28 cellular contexts compared by ENCODE assay signal in the genomic region with DNA sequence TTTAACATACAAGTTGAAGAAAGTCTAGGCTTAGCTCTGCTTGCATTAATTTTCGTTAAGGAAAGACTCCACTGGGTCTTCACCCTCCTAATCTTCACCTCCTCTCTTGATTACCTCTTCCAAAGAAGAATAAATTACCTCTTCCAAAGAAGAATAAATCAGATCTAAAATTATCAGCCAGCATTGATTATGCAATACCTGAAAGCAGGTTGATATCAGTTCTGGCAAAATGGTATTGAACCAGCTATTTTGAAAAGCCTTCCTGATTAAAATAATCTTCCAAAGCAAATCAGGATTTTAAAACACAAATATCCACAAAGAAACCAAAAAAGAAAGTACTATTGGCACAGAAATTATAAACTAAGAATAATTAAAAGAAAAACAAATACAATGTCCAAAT. TPM values are rescaled to one million over a fixed set of nuclear protein-coding genes. Genes with fewer than 3 reads are reported as not detected.
DNase-seq lines count a peak whose midpoint lies in the region; ATAC-seq, FAIRE-seq and TF ChIP-seq lines count a peak whose summit lies in the region.
"Had no signal": no experiment of that assay in that cellular context is flagged by ENCODE, and none has a peak within 500 bp of the region (broad histone marks: within the 10 kb centered on the region; RNA-seq: fewer than 3 reads in every experiment).

No MANE protein-coding gene starts in this region.

- H3K9me3 ChIP-seq in IMR-90 (ENCODE audit: control insufficient read depth, insufficient read depth, low read length) (no peaks in the 10 kb centered on the region), SK-N-MC (ENCODE audit: low read depth, low read length) (no peaks in the 10 kb centered on the region; the same call in 1 of the 2 replicates), H1 (ENCODE audit: insufficient read depth in 2 of 2, low read depth in 1 of 2, low read length in 1 of 2) (no peaks in the 10 kb centered on the region)
- H3K9me3 ChIP-seq: BE2C, BLaER1 had no signal

- DNase-seq in IMR-90 (no peak), SK-N-MC (ENCODE audit: low read depth, low spot score) (no peak), H1 (ENCODE audit: low read depth in 1 of 2, low spot score in 2 of 2) (no peak), posterior vena cava (ENCODE audit: low spot score) (no peak), urothelium cell line (ENCODE audit: low spot score) (no peak)
- DNase-seq: 8988T; ACHN; BE2C; C1 segment of cervical spinal cord; CD4-positive, alpha-beta memory T cell; CD4-positive, CD25-positive, alpha-beta regulatory T cell; CD8-positive, alpha-beta memory T cell; COR-L47; DMS 273 treated with DMSO at 0.1 percent for 48 hours; DMS153; DMS53; DMS79; DND-41; EL; GDM1 had no signal

- H2AFZ ChIP-seq in IMR-90 (replicated peaks; ENCODE audit: low read length, poor library complexity) (no peak overlapping the region), H1 (ENCODE audit: low read length) (no peak overlapping the region)

- H2BK5ac ChIP-seq in IMR-90 (ENCODE audit: low read depth, low read length, poor library complexity, severe bottlenecking) (no peak overlapping the region), H1 (ENCODE audit: low read depth, low read length) (no peak overlapping the region)

- no peak overlapping the region for H3K23ac ChIP-seq in IMR-90 (ENCODE audit: low read depth, low read length)
- H3K23ac ChIP-seq in H1 (ENCODE audit: insufficient read length) = no peak overlapping the region

- H2AK9ac ChIP-seq in IMR-90 (replicated peaks; ENCODE audit: low read depth, low read length, poor library complexity) = no peak overlapping the region

- TF ChIP-seq RAD21 in IMR-90 (IDR thresholded peaks at IDR 0.05; ENCODE audit: low read length) (no peak), H1 (IDR thresholded peaks at IDR 0.05 in 1 of 2, conservative IDR thresholded peaks at IDR 0.05 in 1 of 2; ENCODE audit: low read depth in 2 of 2, low read length in 2 of 2) (no peak)

- CTCF ChIA-PET in IMR-90 (lab: Yijun Ruan, JAX) (interaction anchor here (1.0 to 1.1 kb wide), 2 partner anchors 10 to 130 kb away, joined by 3 to 4 read pairs; no protein-coding TSS in a partner anchor), H1 (lab: Charles Lee; ENCODE audit: partially characterized antibody) (no interaction called here)

- H3K56ac ChIP-seq in IMR-90 (ENCODE audit: extremely low read depth, insufficient read depth, low read length) = no peak overlapping the region
- H3K56ac ChIP-seq in H1 (replicated peaks; ENCODE audit: insufficient read length, low read depth, low read length) = no peak overlapping the region

- in situ Hi-C loops in IMR-90 (cut with MboI; ENCODE audit: low sequenced_read_pairs) = no loop called here

- no peaks in the 10 kb centered on the region for H3K79me2 ChIP-seq in H1 (ENCODE audit: control insufficient read depth in 1 of 2, insufficient read depth in 2 of 2, low read length in 2 of 2)

- intact Hi-C loops in IMR-90 (cut with micrococcal nuclease) = no loop called here
- intact Hi-C loops in posterior vena cava (cut with DNase I) = no loop called here

- no peaks in the 10 kb centered on the region for H3K4me1 ChIP-seq in IMR-90 (ENCODE audit: control insufficient read depth, insufficient read depth, low read length)
- no peaks in the 10 kb centered on the region for H3K4me1 ChIP-seq in H1 (replicated peaks in 1 of 4; ENCODE audit: control insufficient read depth in 3 of 4, insufficient read depth in 4 of 4, low read length in 3 of 4)
- H3K4me1 ChIP-seq: BE2C, BLaER1 had no signal

- H3K4ac ChIP-seq in IMR-90 (ENCODE audit: low read depth, low read length) (no peak overlapping the region), H1 (replicated peaks; ENCODE audit: insufficient read length, low read depth, low read length) (no peak overlapping the region)

- no peak overlapping the region for H2BK12ac ChIP-seq in H1 (ENCODE audit: low read depth, low read length)

- POLR2A ChIA-PET in IMR-90 (lab: Charles Lee; ENCODE audit: unreplicated experiment) = no interaction called here
- POLR2A ChIA-PET in H1 (lab: Charles Lee; ENCODE audit: partially characterized antibody) = no interaction called here

- FAIRE-seq in H1 (lab: Jason Lieb, UNC) (no peak), urothelium cell line (lab: Jason Lieb, UNC) (no peak)
- FAIRE-seq: GM12878, GM12892, GM18507 had no signal

- no peak overlapping the region for H3K14ac ChIP-seq in IMR-90 (replicated peaks; ENCODE audit: low read depth, low read length)
- no peak overlapping the region for H3K14ac ChIP-seq in H1 (ENCODE audit: insufficient read length)

- H3K4me3 ChIP-seq in IMR-90 (ENCODE audit: insufficient read depth, low read depth, low read length) = no peak overlapping the region
- H3K4me3 ChIP-seq in SK-N-MC = no peak overlapping the region
- H3K4me3 ChIP-seq in H1 (ENCODE audit: extremely low read depth in 1 of 4, insufficient read depth in 2 of 4, low read depth in 3 of 4, low read length in 4 of 4) = no peak overlapping the region
- H3K4me3 ChIP-seq: BLaER1, GM12878 had no signal

- H3K18ac ChIP-seq in IMR-90 (ENCODE audit: low read depth, low read length) (no peak overlapping the region), H1 (ENCODE audit: extremely low read depth, low read length) (no peak overlapping the region)

- H3K4me2 ChIP-seq in IMR-90 (ENCODE audit: low read depth, low read length) = no peak overlapping the region
- H3K4me2 ChIP-seq in H1 (ENCODE audit: insufficient read depth in 1 of 2, low read depth in 2 of 2, low read length in 2 of 2) = no peak overlapping the region
- H3K4me2 ChIP-seq: BLaER1 had no signal

- H3K36me3 ChIP-seq in IMR-90 (ENCODE audit: control insufficient read depth, insufficient read depth, low read length) = no peaks in the 10 kb centered on the region
- no peaks in the 10 kb centered on the region for H3K36me3 ChIP-seq in SK-N-MC (ENCODE audit: insufficient read depth, low read length)
- no peaks in the 10 kb centered on the region for H3K36me3 ChIP-seq in H1 (ENCODE audit: control insufficient read depth in 2 of 4, insufficient read depth in 4 of 4, low read length in 3 of 4)
- H3K36me3 ChIP-seq: BE2C, BLaER1 had no signal

- H4K5ac ChIP-seq in IMR-90 (ENCODE audit: low read depth, low read length) (no peak overlapping the region), H1 (ENCODE audit: insufficient read length, low read depth, low read length) (no peak overlapping the region)

- no peak overlapping the region for H4K91ac ChIP-seq in IMR-90 (ENCODE audit: insufficient read depth, low read depth, low read length)
- H4K91ac ChIP-seq in H1 (replicated peaks; ENCODE audit: insufficient read length, low read length) = no peak overlapping the region

- TF ChIP-seq POLR2A in IMR-90 (IDR thresholded peaks at IDR 0.05; ENCODE audit: low read depth, low read length) = no peak
- no peak for TF ChIP-seq POLR2A in H1 (IDR thresholded peaks at IDR 0.05; ENCODE audit: control extremely low read depth in 1 of 2, low read depth in 2 of 2, low read length in 2 of 2)

- H2BK20ac ChIP-seq in IMR-90 (ENCODE audit: low read depth, low read length) (no peak overlapping the region), H1 (ENCODE audit: low read length) (no peak overlapping the region)

- peaks cover 6% of the 10 kb centered on the region for H3K27me3 ChIP-seq in IMR-90 (ENCODE audit: control insufficient read depth, insufficient read depth, low read length)
- no peaks in the 10 kb centered on the region for H3K27me3 ChIP-seq in H1 (replicated peaks in 1 of 4; ENCODE audit: control insufficient read depth in 3 of 4, extremely low read depth in 1 of 4, insufficient read depth in 3 of 4, low read length in 3 of 4)
- H3K27me3 ChIP-seq: BE2C, BLaER1 had no signal

- H3K9me1 ChIP-seq in IMR-90 (ENCODE audit: insufficient read depth, low read length) = no peaks in the 10 kb centered on the region

- no peak for TF ChIP-seq EP300 in H1 (IDR thresholded peaks at IDR 0.05; ENCODE audit: borderline replicate concordance in 1 of 2, low read depth in 2 of 2, low read length in 2 of 2)

- no CpG with 5 or more reads among the region's 1 CpG for WGBS in IMR-90 (ENCODE audit: extremely low coverage in 2 of 2, insufficient read length in 1 of 2), 2 experiments
- WGBS in H1 (ENCODE audit: extremely low coverage in 1 of 2, insufficient coverage in 1 of 2, insufficient read length in 1 of 2, insufficient replicate concordance in 2 of 2, low coverage in 1 of 2, low lambda C conversion rate in 2 of 2, missing lambda C conversion rate in 1 of 2), 2 experiments = 95% methylated on average over 1 of the region's 1 CpG; no CpG with 5 or more reads in 1 of the 2 experiments

- H2BK15ac ChIP-seq in IMR-90 (ENCODE audit: low read depth, low read length) (no peak overlapping the region), H1 (ENCODE audit: low read length) (no peak overlapping the region)

- dilution Hi-C loops in IMR-90 (cut with HindIII; ENCODE audit: low sequenced_read_pairs, unreplicated experiment) = no loop called here

- H4K8ac ChIP-seq in IMR-90 (ENCODE audit: low read depth in 2 of 2, low read length in 2 of 2) (no peak overlapping the region), H1 (ENCODE audit: extremely low read depth, insufficient read depth, low read length) (no peak overlapping the region)

- TF ChIP-seq CTCF in IMR-90 (conservative IDR thresholded peaks at IDR 0.05; ENCODE audit: low read depth, low read length) (no peak), H1 (IDR thresholded peaks at IDR 0.05; ENCODE audit: control extremely low read depth in 1 of 3, insufficient read depth in 1 of 3, low read depth in 1 of 3, low read length in 3 of 3) (no peak)

- no TSS peak for BruUV-seq in IMR-90 (replicated peaks; lab: Mats Ljungman, UMichigan)

- H4K20me1 ChIP-seq in IMR-90 (ENCODE audit: insufficient read depth, low read length) = no peaks in the 10 kb centered on the region
- H4K20me1 ChIP-seq in H1 (replicated peaks in 1 of 2; ENCODE audit: control insufficient read depth in 1 of 2, insufficient read depth in 2 of 2, low read length in 2 of 2) = no peaks in the 10 kb centered on the region
- H4K20me1 ChIP-seq: BLaER1 had no signal

- no peaks in the 10 kb centered on the region for H3K23me2 ChIP-seq in H1 (ENCODE audit: low read depth, low read length)

- H3K27ac ChIP-seq in IMR-90 (ENCODE audit: insufficient read depth, low read length) (no peak overlapping the region), SK-N-MC (peak overlapping the region; percentile 80), H1 (ENCODE audit: low read depth, low read length) (no peak overlapping the region)
- H3K27ac ChIP-seq: BLaER1 had no signal

- H2BK120ac ChIP-seq in IMR-90 (ENCODE audit: low read depth, low read length) (no peak overlapping the region), H1 (replicated peaks; ENCODE audit: low read depth, low read length) (no peak overlapping the region)

- no peak for ATAC-seq in IMR-90 (ENCODE audit: low read depth)
- ATAC-seq: GM12878 had no signal

- H3K79me1 ChIP-seq in IMR-90 (ENCODE audit: low read depth in 1 of 2, low read length in 2 of 2) = no peaks in the 10 kb centered on the region
- H3K79me1 ChIP-seq in H1 (ENCODE audit: low read depth, low read length) = no peaks in the 10 kb centered on the region

- H2AK5ac ChIP-seq in IMR-90 (ENCODE audit: low read depth, low read length) (no peak overlapping the region), H1 (ENCODE audit: low read depth, low read length) (no peak overlapping the region)

- H3K9ac ChIP-seq in IMR-90 (ENCODE audit: low read depth, low read length) = no peak overlapping the region
- no peak overlapping the region for H3K9ac ChIP-seq in SK-N-MC (ENCODE audit: insufficient read length)
- H3K9ac ChIP-seq in H1 (replicated peaks in 1 of 4; ENCODE audit: extremely low read depth in 1 of 4, low read depth in 3 of 4, low read length in 3 of 4) = no peak overlapping the region
- H3K9ac ChIP-seq: BLaER1 had no signal

RNA-seq across cellular contexts. Expression of a gene that starts 36.9 kb away (rescaled TPM):
- total RNA-seq in IMR-90 (2012; rRNA removed) (under 0.01 and 0.18 TPM in 2 replicates), posterior vena cava (1 to 10 TPM in 1 of 2 donors, under 1 TPM in 1; 0.71 to 1.3 TPM)
- polyA plus RNA-seq in IMR-90 (2012; rRNA removed) (0.09 TPM in 1 of 2 replicates, not detected in the other), H1 (2011; rRNA removed) (1.2 and 1.4 TPM in 2 replicates)
- polyA plus RNA-seq in IMR-90 (2012; cell fraction: cytosol; rRNA removed) = 0.03 and 0.06 TPM in 2 replicates
- 0.06 TPM in 1 of 2 replicates, not detected in the other for polyA plus RNA-seq in IMR-90 (2012; cell fraction: nucleus; rRNA removed; ENCODE audit: low replicate concordance)
- total RNA-seq in H1 (2021; fragmentation: NEBNext Ultra II Directional; extraction: Animal tissue kit (Norgen Biotek cat#: 25700)) = 1.4 and 2.1 TPM in 2 replicates
- 1.4 TPM for polyA plus RNA-seq in H1 (2011; cell fraction: cytosol; rRNA removed)
- 1.1 TPM for polyA plus RNA-seq in H1 (2011; cell fraction: nucleus; rRNA removed)
- polyA plus RNA-seq in H1 (2012, experiment 1 of 2) = 0.93 to 1.3 TPM (median 0.99 TPM) in 4 replicates
- polyA plus RNA-seq in H1 (2012, experiment 2 of 2) = 0.09 TPM
- 1.7 TPM for polyA plus RNA-seq in H1 (2013, experiment 1 of 2)
- 1.0 TPM for polyA plus RNA-seq in H1 (2013, experiment 2 of 2)
- polyA minus RNA-seq in H1 (2011; rRNA and poly(A)+ RNA removed) = 4.1 and 5.2 TPM in 2 replicates
- polyA minus RNA-seq in H1 (2011; cell fraction: cytosol; rRNA and poly(A)+ RNA removed) = 5.4 TPM
- 4.7 TPM for polyA minus RNA-seq in H1 (2011; cell fraction: nucleus; rRNA and poly(A)+ RNA removed)
- total RNA-seq: G401 had no signal
- polyA plus RNA-seq: CD14-positive monocyte had no signal

RNA-seq across cellular contexts. Expression of a gene that starts 37.5 kb away (rescaled TPM):
- not detected in 2 replicates for total RNA-seq in IMR-90 (2012; rRNA removed)
- polyA plus RNA-seq in IMR-90 (2012; rRNA removed) = not detected in 2 replicates
- polyA plus RNA-seq in IMR-90 (2012; cell fraction: cytosol; rRNA removed) = not detected in 2 replicates
- polyA plus RNA-seq in IMR-90 (2012; cell fraction: nucleus; rRNA removed; ENCODE audit: low replicate concordance) = 0.15 TPM in 1 of 2 replicates, not detected in the other
- not detected in 2 replicates for total RNA-seq in H1 (2021; fragmentation: NEBNext Ultra II Directional; extraction: Animal tissue kit (Norgen Biotek cat#: 25700))
- polyA plus RNA-seq in H1 (2011; rRNA removed) = not detected in 2 replicates
- 0.06 TPM for polyA plus RNA-seq in H1 (2011; cell fraction: cytosol; rRNA removed)
- not detected for polyA plus RNA-seq in H1 (2011; cell fraction: nucleus; rRNA removed)
- not detected in 4 replicates for polyA plus RNA-seq in H1 (2012, experiment 1 of 2)
- polyA plus RNA-seq in H1 (2012, experiment 2 of 2) = not detected
- polyA plus RNA-seq in H1 (2013, experiment 1 of 2) = not detected
- 0.06 TPM for polyA plus RNA-seq in H1 (2013, experiment 2 of 2)
- polyA minus RNA-seq in H1 (2011; rRNA and poly(A)+ RNA removed) = not detected in 2 replicates
- polyA minus RNA-seq in H1 (2011; cell fraction: cytosol; rRNA and poly(A)+ RNA removed) = not detected
- not detected for polyA minus RNA-seq in H1 (2011; cell fraction: nucleus; rRNA and poly(A)+ RNA removed)
- total RNA-seq in posterior vena cava = not detected
- total RNA-seq: A673; CD4-positive, alpha-beta memory T cell; CD4-positive, CD25-positive, alpha-beta regulatory T cell; CD8-positive, alpha-beta memory T cell; G401 had no signal
- polyA plus RNA-seq: AG04450; CD14-positive monocyte; CD4-positive, alpha-beta memory T cell; CD4-positive, CD25-positive, alpha-beta regulatory T cell had no signal
